Comparison of ENCODE assay signal across 12 cellular contexts in genomic region chr1:43540653-43541071, GRCh38. TPM values are rescaled to one million over a fixed set of nuclear protein-coding genes. Genes with fewer than 3 reads are reported as not detected.
DNase-seq lines count a peak whose midpoint lies in the region; ATAC-seq and TF ChIP-seq lines count a peak whose summit lies in the region.
"Had no signal": no experiment of that assay in that cellular context is flagged by ENCODE, and none has a peak within 500 bp of the region (broad histone marks: within the 10 kb centered on the region; RNA-seq: fewer than 3 reads in every experiment).

No MANE protein-coding gene starts in this region.

- peak in 37 of 58 donors; percentile 19 to 73 (median 51) for DNase-seq in anterior cingulate cortex (lab: John Stamatoyannopoulos, UW)
- DNase-seq in fibroblast of mammary gland (ENCODE audit: low read depth): peak; percentile 51
- DNase-seq in nucleus accumbens (lab: John Stamatoyannopoulos, UW): peak in 43 of 56 donors; percentile 23 to 74 (median 49)
- peak in 1 of 2 donors; percentile 46 for DNase-seq in tibial nerve (ENCODE audit: low spot score in 2 of 2)
- DNase-seq in activated CD8-positive, alpha-beta memory T cell treated with anti-CD3 and anti-CD28 coated beads, Interleukin-2, amount 50 U/mL, for 48 hours: no peak
- DNase-seq in NCI-H2107 treated with DMSO at 0.1 percent for 48 hours (lab: John Stamatoyannopoulos, UW; ENCODE audit: unreplicated experiment): no peak
- DNase-seq in HuH-7.5 (ENCODE audit: low spot score): no peak
- DNase-seq in CD4-positive, alpha-beta T cell: no peak
- DNase-seq: activated CD4-positive, alpha-beta T cell treated with anti-CD3 and anti-CD28 coated beads, Interleukin-2, amount 50 U/mL, for 4 hours; activated naive CD8-positive, alpha-beta T cell treated with anti-CD3 and anti-CD28 coated beads, Interleukin-2, amount 10 ng/mL, durations not matched to agents 7 days and 5 days; DMS79 had no signal

- POLR2A ChIA-PET in CD4-positive, alpha-beta T cell (lab: Charles Lee): no interaction called here

- TF ChIP-seq POLR2A in tibial nerve (IDR thresholded peaks at IDR 0.05): no peak

- no peak overlapping the region for H3K4me3 Mint-ChIP-seq in CD4-positive, alpha-beta T cell
- H3K4me3 Mint-ChIP-seq: activated naive CD8-positive, alpha-beta T cell treated with anti-CD3 and anti-CD28 coated beads, Interleukin-2, amount 10 ng/mL, durations not matched to agents 7 days and 5 days had no signal

- no peaks in the 10 kb centered on the region for H3K36me3 Mint-ChIP-seq in CD4-positive, alpha-beta T cell (ENCODE audit: low read depth)
- H3K36me3 Mint-ChIP-seq: activated naive CD8-positive, alpha-beta T cell treated with anti-CD3 and anti-CD28 coated beads, Interleukin-2, amount 10 ng/mL, durations not matched to agents 7 days and 5 days had no signal

- peaks cover 8 to 90% (median 48%) of the 10 kb centered on the region in 4 donors for H3K4me1 ChIP-seq in tibial nerve

- H3K27me3 Mint-ChIP-seq in CD4-positive, alpha-beta T cell: no peaks in the 10 kb centered on the region

- TF ChIP-seq EP300 in tibial nerve (IDR thresholded peaks at IDR 0.05): peak in 1 of 2 donors; percentile 55

- no peaks in the 10 kb centered on the region for H3K9me3 Mint-ChIP-seq in CD4-positive, alpha-beta T cell
- H3K9me3 Mint-ChIP-seq: activated naive CD8-positive, alpha-beta T cell treated with anti-CD3 and anti-CD28 coated beads, Interleukin-2, amount 10 ng/mL, durations not matched to agents 7 days and 5 days had no signal

- H3K27ac Mint-ChIP-seq in CD4-positive, alpha-beta T cell: no peak overlapping the region
- H3K27ac Mint-ChIP-seq: activated naive CD8-positive, alpha-beta T cell treated with anti-CD3 and anti-CD28 coated beads, Interleukin-2, amount 10 ng/mL, durations not matched to agents 7 days and 5 days had no signal

- 17 to 31% methylated on average over 15 of the region's 15 CpGs for WGBS in tibial nerve, 2 donors

- peak overlapping the region; percentile 62 to 93 (median 77) for H3K27ac ChIP-seq in tibial nerve
- H3K27ac ChIP-seq in CD4-positive, alpha-beta T cell (ENCODE audit: low read depth, low read length): no peak overlapping the region

- no peak overlapping the region for H3K4me3 ChIP-seq in fibroblast of mammary gland (ENCODE audit: control insufficient read depth, low read depth, low read length)
- no peak overlapping the region for H3K4me3 ChIP-seq in tibial nerve
- H3K4me3 ChIP-seq: lung had no signal

- intact Hi-C loops in CD4-positive, alpha-beta T cell (cut with DNase I, micrococcal nuclease): no loop called here

- no peaks in the 10 kb centered on the region for H3K27me3 ChIP-seq in tibial nerve
- H3K27me3 ChIP-seq in CD4-positive, alpha-beta T cell (ENCODE audit: control insufficient read depth, insufficient read depth, low read length): no peaks in the 10 kb centered on the region

- H3K4me1 Mint-ChIP-seq in CD4-positive, alpha-beta T cell (ENCODE audit: low read depth): no peaks in the 10 kb centered on the region

- H3K36me3 ChIP-seq in tibial nerve: peaks cover 0 to 3% (median 0%) of the 10 kb centered on the region in 3 donors

- TF ChIP-seq CTCF in fibroblast of mammary gland (conservative IDR thresholded peaks at IDR 0.05; ENCODE audit: control insufficient read depth, insufficient read depth, low read depth, low read length) (no peak), tibial nerve (IDR thresholded peaks at IDR 0.05) (no peak)
- no peak for TF ChIP-seq CTCF in CD4-positive, alpha-beta T cell (IDR thresholded peaks at IDR 0.05)

- H3K9me3 ChIP-seq in tibial nerve: no peaks in the 10 kb centered on the region
- no peaks in the 10 kb centered on the region for H3K9me3 ChIP-seq in CD4-positive, alpha-beta T cell (ENCODE audit: control insufficient read depth, low read length)

- CTCF ChIA-PET in CD4-positive, alpha-beta T cell (lab: Charles Lee): interaction anchor here (0.6 kb wide), 1 partner anchor 368 kb away, joined by 3 read pairs; no protein-coding TSS in a partner anchor

- ATAC-seq in CD4-positive, alpha-beta T cell (ENCODE audit: poor library complexity): no peak

RNA-seq across cellular contexts. Expression of gene PTPRF, which starts 10.0 kb away (rescaled TPM):
- 100 to 1,000 TPM in 2 of 4 donors, 10 to 100 TPM in 2; 72.0 to 112 (median 92.5) TPM for total RNA-seq in tibial nerve
- under 1 TPM; 0.14 TPM for total RNA-seq in CD4-positive, alpha-beta T cell

Comparison
In these comparisons a context has a peak if more than half of its experiments do, and no peak if none do; other contexts are left out.
1. DNase-seq: peak in anterior cingulate cortex (37 of 58), fibroblast of mammary gland (single experiment) and nucleus accumbens (43 of 56); none in activated CD8-positive, alpha-beta memory T cell treated with anti-CD3 and anti-CD28 coated beads, Interleukin-2, amount 50 U/mL, for 48 hours (single experiment), NCI-H2107 treated with DMSO at 0.1 percent for 48 hours (single experiment), HuH-7.5 (single experiment) and CD4-positive, alpha-beta T cell (0 of 10).
2. RNA of gene PTPRF, which starts 10.0 kb away (total RNA-seq): 72.0 to 112 TPM in tibial nerve; 0.14 TPM in CD4-positive, alpha-beta T cell; every median in the first group is over 10 times any median in the second.